9 cellular contexts compared by ENCODE assay signal in the genomic region with DNA sequence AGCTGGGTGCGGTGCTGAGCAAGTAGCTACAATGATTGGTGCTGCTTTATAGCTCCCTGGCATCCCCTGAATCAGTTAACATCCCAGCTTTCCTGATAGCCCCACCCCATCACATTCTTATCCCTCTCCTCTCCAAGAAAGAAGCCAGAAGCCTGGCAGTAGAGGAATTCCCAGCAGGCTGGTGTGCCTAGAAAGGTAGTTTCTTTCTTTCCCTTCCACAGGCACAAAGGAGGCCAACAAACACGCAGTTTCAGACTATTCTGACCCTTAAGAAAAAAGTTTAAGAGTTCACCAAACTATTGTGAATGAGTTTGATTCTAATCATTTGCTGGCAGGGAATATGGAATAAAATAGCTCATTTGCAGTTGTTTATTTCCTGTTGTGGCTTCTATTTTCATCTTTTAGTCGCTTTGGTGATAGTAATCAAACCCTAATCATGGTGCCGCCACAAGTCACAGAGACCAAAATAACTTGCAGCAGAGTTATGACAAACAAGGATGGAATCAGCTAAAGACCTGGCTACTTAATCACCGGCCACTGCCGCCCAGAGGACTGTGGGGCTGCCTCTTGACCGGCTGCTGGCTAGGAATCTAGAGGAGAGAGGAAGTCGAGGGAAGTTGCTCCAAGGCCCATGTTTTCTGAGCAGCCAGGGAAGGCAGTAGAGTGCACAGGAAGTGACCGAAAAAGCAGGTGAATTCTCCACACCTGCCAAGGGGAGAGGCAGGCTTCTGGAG. TPM values are rescaled to one million over a fixed set of nuclear protein-coding genes. Genes with fewer than 3 reads are reported as not detected.
DNase-seq lines count a peak whose midpoint lies in the region; ATAC-seq, FAIRE-seq and TF ChIP-seq lines count a peak whose summit lies in the region.
"Had no signal": no experiment of that assay in that cellular context is flagged by ENCODE, and none has a peak within 500 bp of the region (broad histone marks: within the 10 kb centered on the region; RNA-seq: fewer than 3 reads in every experiment).

No MANE protein-coding gene starts in this region.

- H3K9me3 ChIP-seq in keratinocyte (ENCODE audit: control insufficient read depth, low read depth, low read length), result no peaks in the 10 kb centered on the region
- H3K9me3 ChIP-seq in stomach smooth muscle (ENCODE audit: control insufficient read depth in 2 of 2, low read length in 2 of 2), result no peaks in the 10 kb centered on the region

- peak overlapping the region; percentile 43 for H3K4me2 ChIP-seq in keratinocyte (ENCODE audit: control insufficient read depth, extremely low read depth, insufficient read depth, low read depth, low read length)

- H3K4me3 ChIP-seq in keratinocyte (ENCODE audit: control insufficient read depth in 2 of 3, extremely low read depth in 1 of 3, insufficient read depth in 2 of 3, low read depth in 1 of 3, low read length in 3 of 3) (no peak overlapping the region), stomach smooth muscle (ENCODE audit: low read length in 2 of 2) (peak overlapping the region in 1 of 2 donors; percentile 24)

- H3K27ac ChIP-seq in adipose tissue (ENCODE audit: low read depth, low read length) (peak overlapping the region; percentile 72), keratinocyte (ENCODE audit: control insufficient read depth, insufficient read depth, low read length) (peak overlapping the region; percentile 93), stomach smooth muscle (ENCODE audit: low read length) (peak overlapping the region; percentile 78)

- no peaks in the 10 kb centered on the region for H4K20me1 ChIP-seq in keratinocyte (ENCODE audit: control insufficient read depth, extremely low read depth, insufficient read depth, low read length)

- peaks cover 10% of the 10 kb centered on the region for H3K79me2 ChIP-seq in keratinocyte (ENCODE audit: control insufficient read depth, insufficient read depth, low read length)

- H3K9me1 ChIP-seq in keratinocyte (ENCODE audit: control insufficient read depth, extremely low read depth, insufficient read depth, low read length), result no peaks in the 10 kb centered on the region

- H3K9ac ChIP-seq in keratinocyte (ENCODE audit: control insufficient read depth, extremely low read depth, insufficient read depth, low read length), result peak overlapping the region; percentile 72
- H3K9ac ChIP-seq in stomach smooth muscle (ENCODE audit: low read length in 2 of 2), result peak overlapping the region; percentile 2 to 55

- peak in 2 of 3 experiments; percentile 8 to 18 for TF ChIP-seq CTCF in keratinocyte (optimal IDR thresholded peaks at IDR 0.05 in 1 of 3, IDR thresholded peaks at IDR 0.05 in 1 of 3, conservative IDR thresholded peaks at IDR 0.05 in 1 of 3; ENCODE audit: extremely low read depth in 1 of 3, insufficient read depth in 2 of 3, low read length in 3 of 3)

- H3K27me3 ChIP-seq in keratinocyte (ENCODE audit: control insufficient read depth, extremely low read depth, insufficient read depth, low read length) (no peaks in the 10 kb centered on the region), stomach smooth muscle (ENCODE audit: control insufficient read depth in 1 of 2, insufficient read depth in 2 of 2, low read length in 2 of 2) (no peaks in the 10 kb centered on the region)

- WGBS in adipose tissue, 3 donors, result 38 to 58% (median 41%) methylated on average over 9 of the region's 9 CpGs

- H3K36me3 ChIP-seq in keratinocyte (ENCODE audit: control insufficient read depth in 2 of 2, extremely low read depth in 1 of 2, insufficient read depth in 2 of 2, low read length in 2 of 2) (no peaks in the 10 kb centered on the region), stomach smooth muscle (ENCODE audit: control insufficient read depth in 2 of 2, insufficient read depth in 2 of 2, low read length in 2 of 2) (no peaks in the 10 kb centered on the region)

- peak overlapping the region; percentile 35 for H2AFZ ChIP-seq in keratinocyte (ENCODE audit: control insufficient read depth, low read length)

- ATAC-seq in GM21786 (IDR thresholded peaks at IDR 0.05; ENCODE audit: unreplicated experiment) (no peak), HG03196 (IDR thresholded peaks at IDR 0.05; ENCODE audit: unreplicated experiment) (no peak)

- peak; percentile 60 for DNase-seq in HK-2 (ENCODE audit: unreplicated experiment)
- no peak for DNase-seq in keratinocyte (ENCODE audit: low read depth, low spot score)
- no peak for DNase-seq in NCI-H2029 (lab: John Stamatoyannopoulos, UW)
- DNase-seq in NK-92 (lab: John Stamatoyannopoulos, UW; ENCODE audit: unreplicated experiment), result no peak
- DNase-seq: activated naive CD4-positive, alpha-beta T cell treated with anti-CD3 and anti-CD28 coated beads, Interleukin-2, amount 10 ng/mL, durations not matched to agents 7 days and 5 days had no signal

- no peak for FAIRE-seq in keratinocyte (lab: Jason Lieb, UNC)

- H3K4me1 ChIP-seq in keratinocyte (ENCODE audit: control insufficient read depth, extremely low read depth, insufficient read depth, low read length) (peaks cover 53% of the 10 kb centered on the region), stomach smooth muscle (ENCODE audit: control insufficient read depth, insufficient read depth, low read length) (peaks cover 25% of the 10 kb centered on the region)

- dilution Hi-C loops in keratinocyte (cut with MboI; ENCODE audit: extremely low pct_ligation_motif_present, low sequenced_read_pairs), result no loop called here

RNA-seq across cellular contexts. Expression of a gene that starts 4.9 kb away (rescaled TPM):
- 10 to 100 TPM in 2 of 3 donors, 1 to 10 TPM in 1; 6.8 to 53.8 (median 18.1) TPM for polyA plus RNA-seq in adipose tissue
- 9.5 to 12.2 TPM (median 10.7 TPM) in 3 replicates for polyA plus RNA-seq in keratinocyte
- 11.9 TPM for polyA plus RNA-seq in keratinocyte (2011; ENCODE audit: low read depth)
- 4.7 and 4.9 TPM in 2 replicates for polyA plus RNA-seq in keratinocyte (2011; cell fraction: cytosol; rRNA removed)
- 21.0 and 21.4 TPM in 2 replicates for polyA plus RNA-seq in keratinocyte (2011; cell fraction: nucleus; rRNA removed)
- 7.5 and 10.4 TPM in 2 replicates for polyA plus RNA-seq in keratinocyte (2012; ENCODE audit: low replicate concordance)
- polyA minus RNA-seq in keratinocyte, result 16.0 to 44.2 TPM (median 24.0 TPM) in 3 replicates
- polyA minus RNA-seq in keratinocyte (2011; cell fraction: cytosol; rRNA and poly(A)+ RNA removed), result 15.0 TPM
- 19.5 and 21.6 TPM in 2 replicates for polyA minus RNA-seq in keratinocyte (2011; cell fraction: nucleus; rRNA and poly(A)+ RNA removed)
